Comparison of ENCODE assay signal across 8 cellular contexts in genomic region chr12:9750276-9751203, GRCh38. TPM values are rescaled to one million over a fixed set of nuclear protein-coding genes. Genes with fewer than 3 reads are reported as not detected.
DNase-seq lines count a peak whose midpoint lies in the region; ATAC-seq and TF ChIP-seq lines count a peak whose summit lies in the region.

No MANE protein-coding gene starts in this region.

- H3K4me3 Mint-ChIP-seq in T-cell: peak overlapping the region in 2 of 3 donors; percentile 28 to 39

- no peaks in the 10 kb centered on the region for H3K9me3 Mint-ChIP-seq in T-cell

- H3K27ac Mint-ChIP-seq in T-cell: peak overlapping the region in 1 of 2 donors; percentile 46

- TF ChIP-seq CTCF in GM06990 (IDR thresholded peaks at IDR 0.05; ENCODE audit: insufficient read depth, low read length, poor library complexity, severe bottlenecking) (peak; percentile 63), HFF-Myc (IDR thresholded peaks at IDR 0.05; ENCODE audit: low read depth, low read length, missing control alignments) (peak; percentile 74)

- peaks cover 43 to 54% (median 46%) of the 10 kb centered on the region in 3 donors for H3K4me1 Mint-ChIP-seq in T-cell

- H3K4me3 ChIP-seq in GM06990 (replicated peaks; ENCODE audit: low read depth, low read length) (no peak overlapping the region), HFF-Myc (replicated peaks; ENCODE audit: low read depth, low read length) (no peak overlapping the region)

- H3K27me3 Mint-ChIP-seq in T-cell: no peaks in the 10 kb centered on the region

- ATAC-seq in T-cell (replicated peaks in 1 of 4): peak; percentile 46 to 75 (median 72)
- ATAC-seq in HG02588 (IDR thresholded peaks at IDR 0.05; ENCODE audit: unreplicated experiment): no peak

- H3K36me3 ChIP-seq in GM06990 (ENCODE audit: control insufficient read depth, insufficient read depth, low read length): peaks cover 3% of the 10 kb centered on the region

- H3K36me3 Mint-ChIP-seq in T-cell: peaks cover 35% of the 10 kb centered on the region

- POLR2A ChIA-PET in T-cell (lab: Charles Lee): interaction anchor here (0.6 to 4.5 kb wide), 15 partner anchors 8 to 768 kb away, joined by 3 to 112 read pairs (median 5); partner anchors contain the start of gene CD69 (in 2 of the 2)

- CTCF ChIA-PET in T-cell (lab: Charles Lee): interaction anchor here (0.5 to 12.0 kb wide), 55 partner anchors 8 to 1759 kb away, joined by 3 to 311 read pairs (median 4); partner anchors contain the start of genes CD69 (in 2 of the 2) and CLEC2B (in 1 of the 2)

- DNase-seq in GM06990 (ENCODE audit: extremely low read depth, insufficient read length): peak; percentile 60
- peak; percentile 30 for DNase-seq in HFF-Myc (ENCODE audit: extremely low read depth, low read depth)
- peak; percentile 76 for DNase-seq in NCI-H1105 (lab: John Stamatoyannopoulos, UW)
- DNase-seq in T-cell: peak in 22 of 34 experiments; percentile 15 to 67 (median 40)
- DNase-seq in T47D (ENCODE audit: low read depth in 1 of 2, low spot score in 1 of 2): peak; percentile 4 to 58
- peak; percentile 72 for DNase-seq in iPS-NIHi7 (ENCODE audit: extremely low spot score)
- DNase-seq in stimulated activated CD4-positive, alpha-beta T cell treated with anti-CD3 and anti-CD28 coated beads, Interleukin-15, amount 100 ng/mL, for 24 hours: peak; percentile 64

- no peaks in the 10 kb centered on the region for H3K27me3 ChIP-seq in GM06990 (replicated peaks; ENCODE audit: control insufficient read depth, insufficient read depth, low read length)

- in situ Hi-C loops in T47D (cut with HindIII; ENCODE audit: low pct_unique_long_range_greater_than_20kb, low sequenced_read_pairs): no loop called here

RNA-seq across cellular contexts. Expression of gene CD69, which starts 10.2 kb away (rescaled TPM):
- 100 to 1,000 TPM in 2 of 5 donors, 10 to 100 TPM in 3; 36.7 to 746 (median 39.4) TPM for total RNA-seq in T-cell

RNA-seq across cellular contexts. Expression of gene CLECL1, which starts 17.6 kb away (rescaled TPM):
- 1 to 10 TPM; 1.1 to 4.4 (median 2.9) TPM for total RNA-seq in T-cell
